In the genomic region with DNA sequence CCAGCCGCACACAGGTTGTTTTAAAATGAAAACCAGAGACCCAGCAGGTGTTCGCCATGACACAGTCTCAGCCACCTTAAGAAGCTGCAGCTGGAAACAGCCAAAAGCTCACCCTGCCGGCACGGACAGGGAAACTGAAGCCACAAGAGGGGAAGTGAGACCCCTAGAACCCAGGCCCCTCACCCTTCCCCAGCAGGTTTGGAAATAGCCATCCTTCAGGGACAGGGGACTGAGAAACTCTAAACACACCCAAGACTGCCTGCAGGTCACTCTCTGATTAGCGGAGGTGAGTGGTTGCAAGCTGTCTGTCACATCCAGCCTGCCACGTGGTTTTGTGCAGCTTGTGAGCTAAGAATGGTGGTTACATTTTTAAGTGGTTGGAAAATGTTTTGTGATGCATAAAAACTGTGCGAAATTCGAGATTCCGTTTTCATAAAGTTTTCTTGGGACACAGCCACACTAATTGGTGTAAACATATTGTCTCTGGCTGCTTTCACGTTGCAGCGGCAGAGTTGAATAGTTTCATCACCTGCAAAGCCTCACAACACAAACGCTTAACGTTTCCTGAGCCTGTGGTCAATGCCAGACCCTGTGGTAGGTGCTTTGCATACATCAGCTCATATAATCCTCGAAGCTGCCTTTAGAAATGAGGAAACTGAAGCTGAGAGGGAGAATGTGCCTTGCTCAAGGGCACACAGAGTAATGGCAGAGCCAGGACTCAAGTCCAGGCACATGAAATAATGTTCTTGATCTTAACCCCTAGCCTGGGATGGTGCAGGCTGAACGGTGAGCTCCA, we compare ENCODE assay signal across 1 cellular context.
TF ChIP-seq lines count a peak whose summit lies in the region.

No MANE protein-coding gene starts in this region.

TF ChIP-seq in GM12878, 131 proteins besides CTCF, POLR2A, EP300 and RAD21 (continued from another document and continues in another):
- TF ChIP-seq, protein P1, sequence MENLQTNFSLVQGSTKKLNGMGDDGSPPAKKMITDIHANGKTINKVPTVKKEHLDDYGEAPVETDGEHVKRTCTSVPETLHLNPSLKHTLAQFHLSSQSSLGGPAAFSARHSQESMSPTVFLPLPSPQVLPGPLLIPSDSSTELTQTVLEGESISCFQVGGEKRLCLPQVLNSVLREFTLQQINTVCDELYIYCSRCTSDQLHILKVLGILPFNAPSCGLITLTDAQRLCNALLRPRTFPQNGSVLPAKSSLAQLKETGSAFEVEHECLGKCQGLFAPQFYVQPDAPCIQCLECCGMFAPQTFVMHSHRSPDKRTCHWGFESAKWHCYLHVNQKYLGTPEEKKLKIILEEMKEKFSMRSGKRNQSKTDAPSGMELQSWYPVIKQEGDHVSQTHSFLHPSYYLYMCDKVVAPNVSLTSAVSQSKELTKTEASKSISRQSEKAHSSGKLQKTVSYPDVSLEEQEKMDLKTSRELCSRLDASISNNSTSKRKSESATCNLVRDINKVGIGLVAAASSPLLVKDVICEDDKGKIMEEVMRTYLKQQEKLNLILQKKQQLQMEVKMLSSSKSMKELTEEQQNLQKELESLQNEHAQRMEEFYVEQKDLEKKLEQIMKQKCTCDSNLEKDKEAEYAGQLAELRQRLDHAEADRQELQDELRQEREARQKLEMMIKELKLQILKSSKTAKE (IDR thresholded peaks at IDR 0.05; ENCODE audit: low read depth, poor library complexity, severe bottlenecking): peak; percentile 99
- TF ChIP-seq, protein P2, sequence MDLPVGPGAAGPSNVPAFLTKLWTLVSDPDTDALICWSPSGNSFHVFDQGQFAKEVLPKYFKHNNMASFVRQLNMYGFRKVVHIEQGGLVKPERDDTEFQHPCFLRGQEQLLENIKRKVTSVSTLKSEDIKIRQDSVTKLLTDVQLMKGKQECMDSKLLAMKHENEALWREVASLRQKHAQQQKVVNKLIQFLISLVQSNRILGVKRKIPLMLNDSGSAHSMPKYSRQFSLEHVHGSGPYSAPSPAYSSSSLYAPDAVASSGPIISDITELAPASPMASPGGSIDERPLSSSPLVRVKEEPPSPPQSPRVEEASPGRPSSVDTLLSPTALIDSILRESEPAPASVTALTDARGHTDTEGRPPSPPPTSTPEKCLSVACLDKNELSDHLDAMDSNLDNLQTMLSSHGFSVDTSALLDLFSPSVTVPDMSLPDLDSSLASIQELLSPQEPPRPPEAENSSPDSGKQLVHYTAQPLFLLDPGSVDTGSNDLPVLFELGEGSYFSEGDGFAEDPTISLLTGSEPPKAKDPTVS (IDR thresholded peaks at IDR 0.05; ENCODE audit: low read depth, low read length): no peak
- peak in 1 of 2 experiments; percentile 19; a peak in 2 of 4 replicates for TF ChIP-seq ETV6 (conservative IDR thresholded peaks at IDR 0.05 in 1 of 2, IDR thresholded peaks at IDR 0.05 in 1 of 2; ENCODE audit: borderline replicate concordance in 1 of 2, low read depth in 1 of 2)
- no peak for TF ChIP-seq CBX3 (IDR thresholded peaks at IDR 0.05; ENCODE audit: borderline replicate concordance, low read depth)
- TF ChIP-seq, protein P3, sequence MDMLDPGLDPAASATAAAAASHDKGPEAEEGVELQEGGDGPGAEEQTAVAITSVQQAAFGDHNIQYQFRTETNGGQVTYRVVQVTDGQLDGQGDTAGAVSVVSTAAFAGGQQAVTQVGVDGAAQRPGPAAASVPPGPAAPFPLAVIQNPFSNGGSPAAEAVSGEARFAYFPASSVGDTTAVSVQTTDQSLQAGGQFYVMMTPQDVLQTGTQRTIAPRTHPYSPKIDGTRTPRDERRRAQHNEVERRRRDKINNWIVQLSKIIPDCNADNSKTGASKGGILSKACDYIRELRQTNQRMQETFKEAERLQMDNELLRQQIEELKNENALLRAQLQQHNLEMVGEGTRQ (IDR thresholded peaks at IDR 0.05; ENCODE audit: borderline replicate concordance, low read depth, low read length): peak; percentile 40; the same call in 1 of the 2 replicates
- TF ChIP-seq, protein P4, sequence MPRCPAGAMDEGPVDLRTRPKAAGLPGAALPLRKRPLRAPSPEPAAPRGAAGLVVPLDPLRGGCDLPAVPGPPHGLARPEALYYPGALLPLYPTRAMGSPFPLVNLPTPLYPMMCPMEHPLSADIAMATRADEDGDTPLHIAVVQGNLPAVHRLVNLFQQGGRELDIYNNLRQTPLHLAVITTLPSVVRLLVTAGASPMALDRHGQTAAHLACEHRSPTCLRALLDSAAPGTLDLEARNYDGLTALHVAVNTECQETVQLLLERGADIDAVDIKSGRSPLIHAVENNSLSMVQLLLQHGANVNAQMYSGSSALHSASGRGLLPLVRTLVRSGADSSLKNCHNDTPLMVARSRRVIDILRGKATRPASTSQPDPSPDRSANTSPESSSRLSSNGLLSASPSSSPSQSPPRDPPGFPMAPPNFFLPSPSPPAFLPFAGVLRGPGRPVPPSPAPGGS (IDR thresholded peaks at IDR 0.05; ENCODE audit: borderline replicate concordance, insufficient read depth, low read depth, low read length, poor library complexity, severe bottlenecking): peak; percentile 10
- no peak for TF ChIP-seq TCF7 (IDR thresholded peaks at IDR 0.05; ENCODE audit: borderline replicate concordance)
- no peak for TF ChIP-seq RELA (IDR thresholded peaks at IDR 0.05; ENCODE audit: borderline replicate concordance, partially characterized antibody)
- TF ChIP-seq, protein P5, sequence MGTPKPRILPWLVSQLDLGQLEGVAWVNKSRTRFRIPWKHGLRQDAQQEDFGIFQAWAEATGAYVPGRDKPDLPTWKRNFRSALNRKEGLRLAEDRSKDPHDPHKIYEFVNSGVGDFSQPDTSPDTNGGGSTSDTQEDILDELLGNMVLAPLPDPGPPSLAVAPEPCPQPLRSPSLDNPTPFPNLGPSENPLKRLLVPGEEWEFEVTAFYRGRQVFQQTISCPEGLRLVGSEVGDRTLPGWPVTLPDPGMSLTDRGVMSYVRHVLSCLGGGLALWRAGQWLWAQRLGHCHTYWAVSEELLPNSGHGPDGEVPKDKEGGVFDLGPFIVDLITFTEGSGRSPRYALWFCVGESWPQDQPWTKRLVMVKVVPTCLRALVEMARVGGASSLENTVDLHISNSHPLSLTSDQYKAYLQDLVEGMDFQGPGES (IDR thresholded peaks at IDR 0.05): no peak
- TF ChIP-seq, protein P6, sequence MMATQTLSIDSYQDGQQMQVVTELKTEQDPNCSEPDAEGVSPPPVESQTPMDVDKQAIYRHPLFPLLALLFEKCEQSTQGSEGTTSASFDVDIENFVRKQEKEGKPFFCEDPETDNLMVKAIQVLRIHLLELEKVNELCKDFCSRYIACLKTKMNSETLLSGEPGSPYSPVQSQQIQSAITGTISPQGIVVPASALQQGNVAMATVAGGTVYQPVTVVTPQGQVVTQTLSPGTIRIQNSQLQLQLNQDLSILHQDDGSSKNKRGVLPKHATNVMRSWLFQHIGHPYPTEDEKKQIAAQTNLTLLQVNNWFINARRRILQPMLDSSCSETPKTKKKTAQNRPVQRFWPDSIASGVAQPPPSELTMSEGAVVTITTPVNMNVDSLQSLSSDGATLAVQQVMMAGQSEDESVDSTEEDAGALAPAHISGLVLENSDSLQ (IDR thresholded peaks at IDR 0.05): peak; percentile 97
- TF ChIP-seq SMAD5 (IDR thresholded peaks at IDR 0.05; ENCODE audit: low read depth): peak; percentile 88
- TF ChIP-seq MEF2A (IDR thresholded peaks at IDR 0.05; ENCODE audit: insufficient read depth, low read depth, low read length): peak; percentile 58; the same call in 1 of the 2 replicates
- TF ChIP-seq ZNF622 (IDR thresholded peaks at IDR 0.05): no peak
- TF ChIP-seq, protein P7, sequence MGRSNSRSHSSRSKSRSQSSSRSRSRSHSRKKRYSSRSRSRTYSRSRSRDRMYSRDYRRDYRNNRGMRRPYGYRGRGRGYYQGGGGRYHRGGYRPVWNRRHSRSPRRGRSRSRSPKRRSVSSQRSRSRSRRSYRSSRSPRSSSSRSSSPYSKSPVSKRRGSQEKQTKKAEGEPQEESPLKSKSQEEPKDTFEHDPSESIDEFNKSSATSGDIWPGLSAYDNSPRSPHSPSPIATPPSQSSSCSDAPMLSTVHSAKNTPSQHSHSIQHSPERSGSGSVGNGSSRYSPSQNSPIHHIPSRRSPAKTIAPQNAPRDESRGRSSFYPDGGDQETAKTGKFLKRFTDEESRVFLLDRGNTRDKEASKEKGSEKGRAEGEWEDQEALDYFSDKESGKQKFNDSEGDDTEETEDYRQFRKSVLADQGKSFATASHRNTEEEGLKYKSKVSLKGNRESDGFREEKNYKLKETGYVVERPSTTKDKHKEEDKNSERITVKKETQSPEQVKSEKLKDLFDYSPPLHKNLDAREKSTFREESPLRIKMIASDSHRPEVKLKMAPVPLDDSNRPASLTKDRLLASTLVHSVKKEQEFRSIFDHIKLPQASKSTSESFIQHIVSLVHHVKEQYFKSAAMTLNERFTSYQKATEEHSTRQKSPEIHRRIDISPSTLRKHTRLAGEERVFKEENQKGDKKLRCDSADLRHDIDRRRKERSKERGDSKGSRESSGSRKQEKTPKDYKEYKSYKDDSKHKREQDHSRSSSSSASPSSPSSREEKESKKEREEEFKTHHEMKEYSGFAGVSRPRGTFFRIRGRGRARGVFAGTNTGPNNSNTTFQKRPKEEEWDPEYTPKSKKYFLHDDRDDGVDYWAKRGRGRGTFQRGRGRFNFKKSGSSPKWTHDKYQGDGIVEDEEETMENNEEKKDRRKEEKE (IDR thresholded peaks at IDR 0.05): 0 out of 2 replicates have a peak, but pooled peaks have one; percentile 63
- TF ChIP-seq KLF5 (IDR thresholded peaks at IDR 0.05; ENCODE audit: partially characterized antibody): peak; percentile 53
- TF ChIP-seq, protein P8, sequence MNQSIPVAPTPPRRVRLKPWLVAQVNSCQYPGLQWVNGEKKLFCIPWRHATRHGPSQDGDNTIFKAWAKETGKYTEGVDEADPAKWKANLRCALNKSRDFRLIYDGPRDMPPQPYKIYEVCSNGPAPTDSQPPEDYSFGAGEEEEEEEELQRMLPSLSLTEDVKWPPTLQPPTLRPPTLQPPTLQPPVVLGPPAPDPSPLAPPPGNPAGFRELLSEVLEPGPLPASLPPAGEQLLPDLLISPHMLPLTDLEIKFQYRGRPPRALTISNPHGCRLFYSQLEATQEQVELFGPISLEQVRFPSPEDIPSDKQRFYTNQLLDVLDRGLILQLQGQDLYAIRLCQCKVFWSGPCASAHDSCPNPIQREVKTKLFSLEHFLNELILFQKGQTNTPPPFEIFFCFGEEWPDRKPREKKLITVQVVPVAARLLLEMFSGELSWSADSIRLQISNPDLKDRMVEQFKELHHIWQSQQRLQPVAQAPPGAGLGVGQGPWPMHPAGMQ (IDR thresholded peaks at IDR 0.05; ENCODE audit: borderline replicate concordance): no peak
- TF ChIP-seq YBX1 (IDR thresholded peaks at IDR 0.05): no peak
- TF ChIP-seq, protein P9, sequence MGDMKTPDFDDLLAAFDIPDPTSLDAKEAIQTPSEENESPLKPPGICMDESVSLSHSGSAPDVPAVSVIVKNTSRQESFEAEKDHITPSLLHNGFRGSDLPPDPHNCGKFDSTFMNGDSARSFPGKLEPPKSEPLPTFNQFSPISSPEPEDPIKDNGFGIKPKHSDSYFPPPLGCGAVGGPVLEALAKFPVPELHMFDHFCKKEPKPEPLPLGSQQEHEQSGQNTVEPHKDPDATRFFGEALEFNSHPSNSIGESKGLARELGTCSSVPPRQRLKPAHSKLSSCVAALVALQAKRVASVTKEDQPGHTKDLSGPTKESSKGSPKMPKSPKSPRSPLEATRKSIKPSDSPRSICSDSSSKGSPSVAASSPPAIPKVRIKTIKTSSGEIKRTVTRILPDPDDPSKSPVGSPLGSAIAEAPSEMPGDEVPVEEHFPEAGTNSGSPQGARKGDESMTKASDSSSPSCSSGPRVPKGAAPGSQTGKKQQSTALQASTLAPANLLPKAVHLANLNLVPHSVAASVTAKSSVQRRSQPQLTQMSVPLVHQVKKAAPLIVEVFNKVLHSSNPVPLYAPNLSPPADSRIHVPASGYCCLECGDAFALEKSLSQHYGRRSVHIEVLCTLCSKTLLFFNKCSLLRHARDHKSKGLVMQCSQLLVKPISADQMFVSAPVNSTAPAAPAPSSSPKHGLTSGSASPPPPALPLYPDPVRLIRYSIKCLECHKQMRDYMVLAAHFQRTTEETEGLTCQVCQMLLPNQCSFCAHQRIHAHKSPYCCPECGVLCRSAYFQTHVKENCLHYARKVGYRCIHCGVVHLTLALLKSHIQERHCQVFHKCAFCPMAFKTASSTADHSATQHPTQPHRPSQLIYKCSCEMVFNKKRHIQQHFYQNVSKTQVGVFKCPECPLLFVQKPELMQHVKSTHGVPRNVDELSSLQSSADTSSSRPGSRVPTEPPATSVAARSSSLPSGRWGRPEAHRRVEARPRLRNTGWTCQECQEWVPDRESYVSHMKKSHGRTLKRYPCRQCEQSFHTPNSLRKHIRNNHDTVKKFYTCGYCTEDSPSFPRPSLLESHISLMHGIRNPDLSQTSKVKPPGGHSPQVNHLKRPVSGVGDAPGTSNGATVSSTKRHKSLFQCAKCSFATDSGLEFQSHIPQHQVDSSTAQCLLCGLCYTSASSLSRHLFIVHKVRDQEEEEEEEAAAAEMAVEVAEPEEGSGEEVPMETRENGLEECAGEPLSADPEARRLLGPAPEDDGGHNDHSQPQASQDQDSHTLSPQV (IDR thresholded peaks at IDR 0.05): no peak
- TF ChIP-seq SMAD1 (IDR thresholded peaks at IDR 0.05; ENCODE audit: low read depth, partially characterized antibody): peak; percentile 98
- TF ChIP-seq, protein P10, sequence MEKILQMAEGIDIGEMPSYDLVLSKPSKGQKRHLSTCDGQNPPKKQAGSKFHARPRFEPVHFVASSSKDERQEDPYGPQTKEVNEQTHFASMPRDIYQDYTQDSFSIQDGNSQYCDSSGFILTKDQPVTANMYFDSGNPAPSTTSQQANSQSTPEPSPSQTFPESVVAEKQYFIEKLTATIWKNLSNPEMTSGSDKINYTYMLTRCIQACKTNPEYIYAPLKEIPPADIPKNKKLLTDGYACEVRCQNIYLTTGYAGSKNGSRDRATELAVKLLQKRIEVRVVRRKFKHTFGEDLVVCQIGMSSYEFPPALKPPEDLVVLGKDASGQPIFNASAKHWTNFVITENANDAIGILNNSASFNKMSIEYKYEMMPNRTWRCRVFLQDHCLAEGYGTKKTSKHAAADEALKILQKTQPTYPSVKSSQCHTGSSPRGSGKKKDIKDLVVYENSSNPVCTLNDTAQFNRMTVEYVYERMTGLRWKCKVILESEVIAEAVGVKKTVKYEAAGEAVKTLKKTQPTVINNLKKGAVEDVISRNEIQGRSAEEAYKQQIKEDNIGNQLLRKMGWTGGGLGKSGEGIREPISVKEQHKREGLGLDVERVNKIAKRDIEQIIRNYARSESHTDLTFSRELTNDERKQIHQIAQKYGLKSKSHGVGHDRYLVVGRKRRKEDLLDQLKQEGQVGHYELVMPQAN (conservative IDR thresholded peaks at IDR 0.05): peak; percentile 13; the same call in 1 of the 2 replicates
- no peak for TF ChIP-seq BMI1 (IDR thresholded peaks at IDR 0.05; ENCODE audit: borderline replicate concordance)
- peak; percentile 67; the same call in 1 of the 2 replicates for TF ChIP-seq ZNF24 (IDR thresholded peaks at IDR 0.05)
- TF ChIP-seq NFIC (IDR thresholded peaks at IDR 0.05; ENCODE audit: low read depth, low read length): peak; percentile 57
